In genomic region chr6:27871919-27872633, GRCh38 we compare ENCODE assay signal across 8 cellular contexts. TPM values are rescaled to one million over a fixed set of nuclear protein-coding genes. Genes with fewer than 3 reads are reported as not detected.
DNase-seq lines count a peak whose midpoint lies in the region; ATAC-seq and TF ChIP-seq lines count a peak whose summit lies in the region.

No MANE protein-coding gene starts in this region.

- H3K9me3 ChIP-seq in ES-I3 (ENCODE audit: control insufficient read depth, insufficient read depth, low read length) (no peaks in the 10 kb centered on the region), heart left ventricle (no peaks in the 10 kb centered on the region)

- H3K27ac Mint-ChIP-seq in activated naive CD8-positive, alpha-beta T cell treated with anti-CD3 and anti-CD28 coated beads, Interleukin-2, amount 50 U/mL, for 24 hours: peak overlapping the region; percentile 97

- H3K27me3 ChIP-seq in heart left ventricle: peaks cover 0 to 82% (median 41%) of the 10 kb centered on the region in 9 donors

- H3K9me3 Mint-ChIP-seq in activated naive CD8-positive, alpha-beta T cell treated with anti-CD3 and anti-CD28 coated beads, Interleukin-2, amount 50 U/mL, for 24 hours: no peaks in the 10 kb centered on the region

- DNase-seq in LoVo (ENCODE audit: low spot score): peak; percentile 92
- peak; percentile 78 for DNase-seq in SKM-1 (lab: John Stamatoyannopoulos, UW; ENCODE audit: unreplicated experiment)
- DNase-seq in activated naive CD8-positive, alpha-beta T cell treated with anti-CD3 and anti-CD28 coated beads, Interleukin-2, amount 50 U/mL, for 24 hours: peak; percentile 76
- DNase-seq in heart left ventricle: peak; percentile 60 to 80 (median 74)
- peak; percentile 96 for DNase-seq in renal cortical epithelial cell (ENCODE audit: low read depth)
- no peak for DNase-seq in RKO (ENCODE audit: low spot score)

- H3K27me3 Mint-ChIP-seq in activated naive CD8-positive, alpha-beta T cell treated with anti-CD3 and anti-CD28 coated beads, Interleukin-2, amount 50 U/mL, for 24 hours: peaks cover 6% of the 10 kb centered on the region

- peaks cover 11% of the 10 kb centered on the region; the same call in 1 of the 2 replicates for H3K4me1 ChIP-seq in ES-I3 (ENCODE audit: insufficient read depth, low read length)
- peaks cover 0 to 42% (median 8%) of the 10 kb centered on the region in 12 donors for H3K4me1 ChIP-seq in heart left ventricle

- H3K27ac ChIP-seq in heart left ventricle: peak overlapping the region in 11 of 12 donors; percentile 27 to 94 (median 53)

- H3K36me3 ChIP-seq in ES-I3 (ENCODE audit: insufficient read depth, low read length) (no peaks in the 10 kb centered on the region), heart left ventricle (no peaks in the 10 kb centered on the region)

- intact Hi-C loops in heart left ventricle (cut with DNase I): loop anchor here in 2 of 10 donors (2.0 to 5.0 kb wide), 3 partner anchors 21 to 35 kb away; a partner anchor contains a TSS

- peak; percentile 58 to 94 for TF ChIP-seq POLR2A in heart left ventricle (IDR thresholded peaks at IDR 0.05)

- H3K4me3 ChIP-seq in heart left ventricle: peak overlapping the region; percentile 21 to 72 (median 59)

- H3K4me3 Mint-ChIP-seq in activated naive CD8-positive, alpha-beta T cell treated with anti-CD3 and anti-CD28 coated beads, Interleukin-2, amount 50 U/mL, for 24 hours: peak overlapping the region; percentile 89

- peaks cover 9% of the 10 kb centered on the region for H3K36me3 Mint-ChIP-seq in activated naive CD8-positive, alpha-beta T cell treated with anti-CD3 and anti-CD28 coated beads, Interleukin-2, amount 50 U/mL, for 24 hours (ENCODE audit: low read depth)

- peak in 1 of 12 donors; percentile 12 for TF ChIP-seq CTCF in heart left ventricle (IDR thresholded peaks at IDR 0.05)

- H3K4me1 Mint-ChIP-seq in activated naive CD8-positive, alpha-beta T cell treated with anti-CD3 and anti-CD28 coated beads, Interleukin-2, amount 50 U/mL, for 24 hours: peaks cover 53% of the 10 kb centered on the region

- peak; percentile 51 for ATAC-seq in GM21825 (IDR thresholded peaks at IDR 0.05; ENCODE audit: unreplicated experiment)
- peak; percentile 52 for ATAC-seq in activated naive CD8-positive, alpha-beta T cell treated with anti-CD3 and anti-CD28 coated beads, Interleukin-2, amount 50 U/mL, for 24 hours
- ATAC-seq in heart left ventricle: peak in 3 of 4 donors; percentile 89 to 90 (median 90)

- 1 to 4% (median 3%) methylated on average over 42 to 50 of the region's 50 CpGs for WGBS in heart left ventricle, 4 donors

- H3K9ac ChIP-seq in ES-I3 (ENCODE audit: low read depth, low read length): peak overlapping the region; percentile 59

RNA-seq across cellular contexts. Expression of gene OR2B2, which starts 40.1 kb away (rescaled TPM):
- total RNA-seq in heart left ventricle (not detected), renal cortical epithelial cell (not detected in 2 replicates)
- polyA plus RNA-seq in heart left ventricle: not detected
